In genomic region chr3:119637679-119638525, GRCh38 we compare ENCODE assay signal across 8 cellular contexts. TPM values are rescaled to one million over a fixed set of nuclear protein-coding genes. Genes with fewer than 3 reads are reported as not detected.
DNase-seq lines count a peak whose midpoint lies in the region; ATAC-seq and TF ChIP-seq lines count a peak whose summit lies in the region.

No MANE protein-coding gene starts in this region.

- H3K4me1 ChIP-seq in PC-9 (replicated peaks; ENCODE audit: insufficient read depth): peaks cover 11% of the 10 kb centered on the region
- peaks cover 4 to 12% of the 10 kb centered on the region in 2 experiments for H3K4me1 ChIP-seq in trophoblast cell (ENCODE audit: control insufficient read depth in 1 of 2, insufficient read depth in 2 of 2, low read length in 2 of 2)
- H3K4me1 ChIP-seq in CD8-positive, alpha-beta memory T cell (ENCODE audit: insufficient read depth, low read length): no peaks in the 10 kb centered on the region
- peaks cover 2 to 4% of the 10 kb centered on the region in 2 donors for H3K4me1 ChIP-seq in neuronal stem cell (ENCODE audit: control insufficient read depth in 2 of 2, insufficient read depth in 1 of 2, low read depth in 1 of 2, low read length in 2 of 2)

- no peak overlapping the region for H2BK12ac ChIP-seq in trophoblast cell (ENCODE audit: low read length)
- H2BK12ac ChIP-seq in neuronal stem cell (ENCODE audit: low read length): no peak overlapping the region

- BruUV-seq in PC-9 (replicated peaks; lab: Mats Ljungman, UMichigan): no TSS peak

- no peak overlapping the region for H2BK15ac ChIP-seq in neuronal stem cell (ENCODE audit: low read length)

- peak overlapping the region; percentile 94 for H3K27ac Mint-ChIP-seq in activated CD4-positive, alpha-beta T cell treated with anti-CD3 and anti-CD28 coated beads, Interleukin-2, amount 10 ng/mL, durations not matched to agents 7 days and 5 days
- peak overlapping the region in 1 of 8 donors; percentile 35 for H3K27ac Mint-ChIP-seq in CD8-positive, alpha-beta memory T cell

- CTCF ChIA-PET in activated CD4-positive, alpha-beta T cell treated with anti-CD3 and anti-CD28 coated beads, Interleukin-2, amount 10 ng/mL, durations not matched to agents 7 days and 5 days (lab: Charles Lee): interaction anchor here (0.5 to 2.0 kb wide), 6 partner anchors 11 to 394 kb away, joined by 3 to 11 read pairs (median 4); no protein-coding TSS in a partner anchor
- CTCF ChIA-PET in PC-9 (lab: Charles Lee): interaction anchor here (0.9 kb wide), 1 partner anchor 35 kb away, joined by 4 read pairs; no protein-coding TSS in a partner anchor
- CTCF ChIA-PET in CD8-positive, alpha-beta memory T cell (lab: Charles Lee): no interaction called here

- no CpG with 5 or more reads among the region's 7 CpGs for WGBS in trophoblast cell (ENCODE audit: extremely low coverage, insufficient coverage, insufficient read length)
- WGBS in neuronal stem cell (ENCODE audit: extremely low coverage in 2 of 2, insufficient read length in 2 of 2, insufficient replicate concordance in 1 of 2), 2 donors: no CpG with 5 or more reads among the region's 7 CpGs

- H2AFZ ChIP-seq in PC-9: peak overlapping the region; percentile 41; the same call in 1 of the 2 replicates
- H2AFZ ChIP-seq in trophoblast cell (ENCODE audit: insufficient read depth, low read length, poor library complexity): no peak overlapping the region
- no peak overlapping the region for H2AFZ ChIP-seq in neuronal stem cell (ENCODE audit: low read length)

- H2AK5ac ChIP-seq in trophoblast cell (ENCODE audit: low read length) (no peak overlapping the region), neuronal stem cell (ENCODE audit: low read depth, low read length) (no peak overlapping the region)

- H2BK5ac ChIP-seq in trophoblast cell (ENCODE audit: low read depth, low read length, poor library complexity): no peak overlapping the region
- no peak overlapping the region for H2BK5ac ChIP-seq in neuronal stem cell (ENCODE audit: low read length)

- no peaks in the 10 kb centered on the region for H3K79me2 ChIP-seq in PC-9 (ENCODE audit: low read depth)
- no peaks in the 10 kb centered on the region for H3K79me2 ChIP-seq in trophoblast cell (ENCODE audit: control insufficient read depth, insufficient read depth, low read length, poor library complexity)

- no peak overlapping the region for H3K4me3 Mint-ChIP-seq in activated CD4-positive, alpha-beta T cell treated with anti-CD3 and anti-CD28 coated beads, Interleukin-2, amount 10 ng/mL, durations not matched to agents 7 days and 5 days
- peak overlapping the region in 1 of 7 donors; percentile 10 for H3K4me3 Mint-ChIP-seq in CD8-positive, alpha-beta memory T cell

- H3K79me1 ChIP-seq in trophoblast cell (ENCODE audit: low read length): peaks cover 4% of the 10 kb centered on the region
- H3K79me1 ChIP-seq in neuronal stem cell (ENCODE audit: low read depth, low read length): no peaks in the 10 kb centered on the region

- H3K18ac ChIP-seq in trophoblast cell (ENCODE audit: low read length) (no peak overlapping the region), neuronal stem cell (ENCODE audit: low read length) (no peak overlapping the region)

- intact Hi-C loops in PC-9 (cut with micrococcal nuclease; ENCODE audit: unreplicated experiment): no loop called here

- H4K12ac ChIP-seq in trophoblast cell (ENCODE audit: low read depth, low read length): no peak overlapping the region

- H3K4ac ChIP-seq in trophoblast cell (ENCODE audit: low read depth, low read length) (no peak overlapping the region), neuronal stem cell (ENCODE audit: low read length) (no peak overlapping the region)

- peak overlapping the region; percentile 44; the same call in 1 of the 2 replicates for H3K4me2 ChIP-seq in PC-9
- H3K4me2 ChIP-seq in trophoblast cell (ENCODE audit: low read length): peak overlapping the region; percentile 22
- H3K4me2 ChIP-seq in neuronal stem cell (ENCODE audit: insufficient read depth, low read length, poor library complexity, severe bottlenecking): no peak overlapping the region

- no peak overlapping the region for H3K4me3 ChIP-seq in PC-9
- H3K4me3 ChIP-seq in trophoblast cell (ENCODE audit: low read depth, low read length): no peak overlapping the region
- no peak overlapping the region for H3K4me3 ChIP-seq in CD8-positive, alpha-beta memory T cell (ENCODE audit: low read length)
- H3K4me3 ChIP-seq in neuronal stem cell (ENCODE audit: low read length in 2 of 2): no peak overlapping the region

- H3K9me3 Mint-ChIP-seq in activated CD4-positive, alpha-beta T cell treated with anti-CD3 and anti-CD28 coated beads, Interleukin-2, amount 10 ng/mL, durations not matched to agents 7 days and 5 days: peaks cover 7% of the 10 kb centered on the region
- H3K9me3 Mint-ChIP-seq in CD8-positive, alpha-beta memory T cell: no peaks in the 10 kb centered on the region

- H3K9ac ChIP-seq in trophoblast cell (ENCODE audit: low read length) (no peak overlapping the region), neuronal stem cell (ENCODE audit: low read depth, low read length, poor library complexity) (no peak overlapping the region)

- H3K9me2 ChIP-seq in PC-9 (ENCODE audit: insufficient read depth): no peaks in the 10 kb centered on the region; the same call in 1 of the 2 replicates

- no peak overlapping the region for H2BK120ac ChIP-seq in trophoblast cell (ENCODE audit: insufficient read depth, low read length, poor library complexity)
- H2BK120ac ChIP-seq in neuronal stem cell (ENCODE audit: low read depth, low read length): no peak overlapping the region

- H3K27ac ChIP-seq in PC-9 (peak overlapping the region; percentile 51), epithelial cell of prostate (peak overlapping the region; percentile 94), trophoblast cell (ENCODE audit: low read depth, low read length) (peak overlapping the region; percentile 22), neuronal stem cell (replicated peaks; ENCODE audit: low read length) (no peak overlapping the region)
- H3K27ac ChIP-seq in CD8-positive, alpha-beta memory T cell (ENCODE audit: low read depth, low read length): no peak overlapping the region

- H3K27me3 ChIP-seq in PC-9 (ENCODE audit: insufficient read depth, low read depth): no peaks in the 10 kb centered on the region
- no peaks in the 10 kb centered on the region for H3K27me3 ChIP-seq in trophoblast cell (ENCODE audit: insufficient read depth, low read length)
- no peaks in the 10 kb centered on the region for H3K27me3 ChIP-seq in CD8-positive, alpha-beta memory T cell (ENCODE audit: insufficient read depth, low read length, poor library complexity, severe bottlenecking)
- peaks cover 0 to 2% (median 0%) of the 10 kb centered on the region in 3 experiments for H3K27me3 ChIP-seq in neuronal stem cell (ENCODE audit: control insufficient read depth in 3 of 3, insufficient read depth in 3 of 3, low read depth in 1 of 3, low read length in 3 of 3)

- peak; percentile 27 for ATAC-seq in HG02852 (IDR thresholded peaks at IDR 0.05; ENCODE audit: unreplicated experiment)

- H4K8ac ChIP-seq in trophoblast cell (ENCODE audit: low read depth, low read length) (no peak overlapping the region), neuronal stem cell (ENCODE audit: low read depth, low read length) (no peak overlapping the region)

- no peaks in the 10 kb centered on the region for H3K27me3 Mint-ChIP-seq in activated CD4-positive, alpha-beta T cell treated with anti-CD3 and anti-CD28 coated beads, Interleukin-2, amount 10 ng/mL, durations not matched to agents 7 days and 5 days
- no peaks in the 10 kb centered on the region for H3K27me3 Mint-ChIP-seq in CD8-positive, alpha-beta memory T cell

- H3F3A ChIP-seq in PC-9 (ENCODE audit: insufficient read depth, low read depth): no peaks in the 10 kb centered on the region

- no peaks in the 10 kb centered on the region for H3K36me3 ChIP-seq in PC-9 (ENCODE audit: low read depth)
- H3K36me3 ChIP-seq in trophoblast cell (ENCODE audit: control insufficient read depth in 1 of 2, insufficient read depth in 2 of 2, low read length in 2 of 2): peaks cover 12 to 21% of the 10 kb centered on the region in 2 experiments
- no peaks in the 10 kb centered on the region for H3K36me3 ChIP-seq in CD8-positive, alpha-beta memory T cell (ENCODE audit: insufficient read depth, low read length)
- peaks cover 0 to 4% of the 10 kb centered on the region in 2 donors for H3K36me3 ChIP-seq in neuronal stem cell (replicated peaks in 1 of 2; ENCODE audit: control insufficient read depth in 2 of 2, insufficient read depth in 2 of 2, low read length in 2 of 2)

- no peaks in the 10 kb centered on the region for H4K20me1 ChIP-seq in PC-9 (ENCODE audit: insufficient read depth)

- DNase-seq in activated CD4-positive, alpha-beta T cell treated with anti-CD3 and anti-CD28 coated beads, Interleukin-2, amount 10 ng/mL, durations not matched to agents 7 days and 5 days: peak; percentile 9
- DNase-seq in activated CD4-positive, alpha-beta T cell treated with anti-CD3 and anti-CD28 coated beads for 4 hours: no peak
- DNase-seq in PC-9 (peak; percentile 14 to 70), epithelial cell of prostate (ENCODE audit: low read depth, low spot score) (peak; percentile 63), trophoblast cell (peak; percentile 27 to 74), neuronal stem cell (ENCODE audit: low spot score) (no peak)
- no peak for DNase-seq in CD8-positive, alpha-beta memory T cell

- POLR2A ChIA-PET in activated CD4-positive, alpha-beta T cell treated with anti-CD3 and anti-CD28 coated beads, Interleukin-2, amount 10 ng/mL, durations not matched to agents 7 days and 5 days (lab: Charles Lee): no interaction called here
- POLR2A ChIA-PET in PC-9 (lab: Charles Lee; ENCODE audit: unreplicated experiment): interaction anchor here (0.6 to 0.7 kb wide), 2 partner anchors 140 to 456 kb away, joined by 3 to 4 read pairs; no protein-coding TSS in a partner anchor
- POLR2A ChIA-PET in CD8-positive, alpha-beta memory T cell (lab: Charles Lee): no interaction called here

- H3K36me3 Mint-ChIP-seq in activated CD4-positive, alpha-beta T cell treated with anti-CD3 and anti-CD28 coated beads, Interleukin-2, amount 10 ng/mL, durations not matched to agents 7 days and 5 days (ENCODE audit: low read depth): peaks cover 17% of the 10 kb centered on the region
- H3K36me3 Mint-ChIP-seq in CD8-positive, alpha-beta memory T cell: peaks cover 0 to 18% (median 5%) of the 10 kb centered on the region in 3 donors

- TF ChIP-seq CTCF in PC-9 (conservative IDR thresholded peaks at IDR 0.05): no peak

- H4K91ac ChIP-seq in trophoblast cell (ENCODE audit: low read depth, low read length): peak overlapping the region; percentile 82
- H4K91ac ChIP-seq in neuronal stem cell (ENCODE audit: low read depth, low read length, poor library complexity): no peak overlapping the region

- no peaks in the 10 kb centered on the region for H3K9me3 ChIP-seq in PC-9 (ENCODE audit: insufficient read depth, low read depth)
- H3K9me3 ChIP-seq in trophoblast cell (ENCODE audit: insufficient read depth, low read depth, low read length): peaks cover 2% of the 10 kb centered on the region
- H3K9me3 ChIP-seq in CD8-positive, alpha-beta memory T cell (ENCODE audit: low read length): no peaks in the 10 kb centered on the region
- no peaks in the 10 kb centered on the region for H3K9me3 ChIP-seq in neuronal stem cell (replicated peaks in 1 of 2; ENCODE audit: control insufficient read depth in 2 of 2, insufficient read depth in 1 of 2, low read depth in 1 of 2, low read length in 2 of 2)

- H3K23ac ChIP-seq in trophoblast cell (ENCODE audit: low read length) (no peak overlapping the region), neuronal stem cell (ENCODE audit: low read depth, low read length, poor library complexity) (no peak overlapping the region)

- H3K14ac ChIP-seq in trophoblast cell (ENCODE audit: low read length) (no peak overlapping the region), neuronal stem cell (ENCODE audit: low read length) (no peak overlapping the region)

- H3K4me1 Mint-ChIP-seq in activated CD4-positive, alpha-beta T cell treated with anti-CD3 and anti-CD28 coated beads, Interleukin-2, amount 10 ng/mL, durations not matched to agents 7 days and 5 days: peaks cover 33% of the 10 kb centered on the region
- peaks cover 0 to 9% (median 4%) of the 10 kb centered on the region in 3 donors for H3K4me1 Mint-ChIP-seq in CD8-positive, alpha-beta memory T cell

RNA-seq across cellular contexts. Expression of gene POPDC2, which starts 22.5 kb away (rescaled TPM):
- total RNA-seq in activated CD4-positive, alpha-beta T cell treated with anti-CD3 and anti-CD28 coated beads, Interleukin-2, amount 10 ng/mL, durations not matched to agents 7 days and 5 days: 1 to 10 TPM; 1.7 to 2.9 TPM
- total RNA-seq in PC-9 (2021): 3.0 and 3.5 TPM in 2 replicates
- 22.8 and 25.3 TPM in 2 replicates for polyA plus RNA-seq in trophoblast cell (2013)
- total RNA-seq in CD8-positive, alpha-beta memory T cell: 1 to 10 TPM; 2.2 to 3.2 TPM
- 2.0 TPM for polyA plus RNA-seq in CD8-positive, alpha-beta memory T cell
- 0.79 TPM for polyA plus RNA-seq in neuronal stem cell (2013, experiment 1 of 2)
- polyA plus RNA-seq in neuronal stem cell (2013, experiment 2 of 2): 0.64 TPM

RNA-seq across cellular contexts. Expression of gene COX17, which starts 39.3 kb away (rescaled TPM):
- 10 to 100 TPM; 52.7 to 54.5 TPM for total RNA-seq in activated CD4-positive, alpha-beta T cell treated with anti-CD3 and anti-CD28 coated beads, Interleukin-2, amount 10 ng/mL, durations not matched to agents 7 days and 5 days
- 57.6 and 61.4 TPM in 2 replicates for total RNA-seq in PC-9 (2021)
- 106 and 109 TPM in 2 replicates for polyA plus RNA-seq in trophoblast cell (2013)
- 100 to 1,000 TPM; 105 to 108 TPM for total RNA-seq in CD8-positive, alpha-beta memory T cell
- 82.4 TPM for polyA plus RNA-seq in CD8-positive, alpha-beta memory T cell
- polyA plus RNA-seq in neuronal stem cell (2013, experiment 1 of 2): 121 TPM
- 117 TPM for polyA plus RNA-seq in neuronal stem cell (2013, experiment 2 of 2)

RNA-seq across cellular contexts. Expression of gene PLA1A, which starts 40.2 kb away (rescaled TPM):
- total RNA-seq in activated CD4-positive, alpha-beta T cell treated with anti-CD3 and anti-CD28 coated beads, Interleukin-2, amount 10 ng/mL, durations not matched to agents 7 days and 5 days: not detected
- not detected in 2 replicates for total RNA-seq in PC-9 (2021)
- polyA plus RNA-seq in trophoblast cell (2013): 0.03 and 0.05 TPM in 2 replicates
- total RNA-seq in CD8-positive, alpha-beta memory T cell: under 1 TPM in 1 of 2 experiments, not detected in 1; 0.16 TPM
- polyA plus RNA-seq in CD8-positive, alpha-beta memory T cell: not detected
- 0.03 TPM for polyA plus RNA-seq in neuronal stem cell (2013, experiment 1 of 2)
- polyA plus RNA-seq in neuronal stem cell (2013, experiment 2 of 2): 0.03 TPM

RNA-seq across cellular contexts. Expression of gene ADPRH, which starts 58.6 kb away (rescaled TPM):
- total RNA-seq in activated CD4-positive, alpha-beta T cell treated with anti-CD3 and anti-CD28 coated beads, Interleukin-2, amount 10 ng/mL, durations not matched to agents 7 days and 5 days: 1 to 10 TPM; 1.4 to 1.8 TPM
- total RNA-seq in PC-9 (2021): 1.4 and 1.6 TPM in 2 replicates
- 2.3 and 2.5 TPM in 2 replicates for polyA plus RNA-seq in trophoblast cell (2013)
- 1 to 10 TPM; 6.8 to 7.9 TPM for total RNA-seq in CD8-positive, alpha-beta memory T cell
- polyA plus RNA-seq in CD8-positive, alpha-beta memory T cell: 2.5 TPM
- 0.91 TPM for polyA plus RNA-seq in neuronal stem cell (2013, experiment 1 of 2)
- 0.94 TPM for polyA plus RNA-seq in neuronal stem cell (2013, experiment 2 of 2)

Comparison
In these comparisons a context has a peak if more than half of its experiments do, and no peak if none do; other contexts are left out.
1. DNase-seq: peak in activated CD4-positive, alpha-beta T cell treated with anti-CD3 and anti-CD28 coated beads, Interleukin-2, amount 10 ng/mL, durations not matched to agents 7 days and 5 days (single experiment), PC-9 (2 of 2), epithelial cell of prostate (single experiment) and trophoblast cell (2 of 2); none in activated CD4-positive, alpha-beta T cell treated with anti-CD3 and anti-CD28 coated beads for 4 hours (0 of 2), CD8-positive, alpha-beta memory T cell (0 of 5) and neuronal stem cell (single experiment).
2. H3K27ac ChIP-seq: peak in PC-9 (single experiment), epithelial cell of prostate (single experiment) and trophoblast cell (single experiment); none in CD8-positive, alpha-beta memory T cell (single experiment) and neuronal stem cell (single experiment).